23 cellular contexts compared by ENCODE assay signal in genomic region chr6:167407239-167408064, GRCh38.
DNase-seq lines count a peak whose midpoint lies in the region; FAIRE-seq and TF ChIP-seq lines count a peak whose summit lies in the region.
"Had no signal": no experiment of that assay in that cellular context is flagged by ENCODE, and none has a peak within 500 bp of the region (broad histone marks: within the 10 kb centered on the region; RNA-seq: fewer than 3 reads in every experiment).

No MANE protein-coding gene starts in this region.

- no peak overlapping the region for H2AK5ac ChIP-seq in neuronal stem cell (ENCODE audit: low read depth, low read length)

- no peak overlapping the region for H2BK12ac ChIP-seq in neuronal stem cell (ENCODE audit: low read length)

- H3K79me2 ChIP-seq in astrocyte (ENCODE audit: insufficient read depth, low read length), result no peaks in the 10 kb centered on the region

- FAIRE-seq in astrocyte (lab: Jason Lieb, UNC), result no peak
- FAIRE-seq: A204.1, D721Med, K562 had no signal

- no CpG with 5 or more reads among the region's 19 CpGs for WGBS in neuronal stem cell (ENCODE audit: extremely low coverage in 2 of 2, insufficient read length in 2 of 2, insufficient replicate concordance in 1 of 2), 2 donors
- 67 to 75% methylated on average over 10 to 11 of the region's 19 CpGs for WGBS in thyroid gland, 2 donors

- no peak overlapping the region for H2BK15ac ChIP-seq in neuronal stem cell (ENCODE audit: low read length)

- H3K9ac ChIP-seq in astrocyte (ENCODE audit: low read length) (no peak overlapping the region), neuronal stem cell (ENCODE audit: low read depth, low read length, poor library complexity) (no peak overlapping the region)
- H3K9ac ChIP-seq: BLaER1 had no signal

- peak; percentile 51 for DNase-seq in H7
- no peak for DNase-seq in astrocyte (ENCODE audit: low read depth)
- no peak for DNase-seq in glutamatergic neuron
- no peak for DNase-seq in neuronal stem cell (ENCODE audit: low spot score)
- no peak for DNase-seq in thyroid gland
- no peak for DNase-seq in NCI-H1417 (lab: John Stamatoyannopoulos, UW)
- no peak for DNase-seq in left ventricle myocardium inferior
- DNase-seq in GM20000 (ENCODE audit: low spot score), result no peak
- DNase-seq: CD4-positive, CD25-positive, alpha-beta regulatory T cell; Kasumi-1; NCI-H1092 treated with DMSO at 0.1 percent for 48 hours; NCI-H1436 treated with DMSO at 0.1 percent for 48 hours; NCI-H187 treated with DMSO at 0.1 percent for 48 hours; NCI-H2171 treated with DMSO at 0.1 percent for 48 hours; NCI-H524; NCI-H748 treated with DMSO at 0.1 percent for 48 hours; PC-3; Right ventricle myocardium superior had no signal

- no peak for TF ChIP-seq CTCF in astrocyte (IDR thresholded peaks at IDR 0.05; ENCODE audit: insufficient read depth, low read depth, low read length)
- no peak for TF ChIP-seq CTCF in glutamatergic neuron (IDR thresholded peaks at IDR 0.05; ENCODE audit: partially characterized antibody, unreplicated experiment)
- no peak for TF ChIP-seq CTCF in thyroid gland (IDR thresholded peaks at IDR 0.05)
- TF ChIP-seq CTCF in left ventricle myocardium inferior (IDR thresholded peaks at IDR 0.05; ENCODE audit: borderline replicate concordance), result no peak
- TF ChIP-seq CTCF in GM20000 (IDR thresholded peaks at IDR 0.05; ENCODE audit: extremely low read depth, missing control alignments), result no peak

- H3K4me3 ChIP-seq in H7 (ENCODE audit: insufficient read depth, low read depth, low read length) (no peak overlapping the region), astrocyte (ENCODE audit: insufficient read depth, low read depth, low read length) (no peak overlapping the region), neuronal stem cell (ENCODE audit: low read length in 2 of 2) (no peak overlapping the region), thyroid gland (replicated peaks in 1 of 3) (no peak overlapping the region), left ventricle myocardium inferior (no peak overlapping the region)
- H3K4me3 ChIP-seq: BLaER1, K562, SJSA1 had no signal

- no peak overlapping the region for H4K8ac ChIP-seq in neuronal stem cell (ENCODE audit: low read depth, low read length)

- TF ChIP-seq POLR2A in thyroid gland (IDR thresholded peaks at IDR 0.05), result no peak

- H3K9me3 Mint-ChIP-seq in astrocyte (ENCODE audit: unreplicated experiment) (peaks cover 7% of the 10 kb centered on the region), glutamatergic neuron (ENCODE audit: unreplicated experiment) (peaks cover 13% of the 10 kb centered on the region)
- H3K9me3 Mint-ChIP-seq: CD4-positive, CD25-positive, alpha-beta regulatory T cell had no signal

- peak overlapping the region; percentile 41 for H3K18ac ChIP-seq in neuronal stem cell (ENCODE audit: low read length)

- H3K23ac ChIP-seq in neuronal stem cell (ENCODE audit: low read depth, low read length, poor library complexity), result no peak overlapping the region

- H2AFZ ChIP-seq in astrocyte (ENCODE audit: low read depth, low read length), result no peak overlapping the region
- H2AFZ ChIP-seq in neuronal stem cell (ENCODE audit: low read length), result peak overlapping the region; percentile 0

- H3K4me1 ChIP-seq in astrocyte (ENCODE audit: insufficient read depth, low read length) (no peaks in the 10 kb centered on the region), neuronal stem cell (ENCODE audit: control insufficient read depth in 2 of 2, insufficient read depth in 1 of 2, low read depth in 1 of 2, low read length in 2 of 2) (peaks cover 0 to 12% of the 10 kb centered on the region in 2 donors), thyroid gland (no peaks in the 10 kb centered on the region), left ventricle myocardium inferior (no peaks in the 10 kb centered on the region)
- H3K4me1 ChIP-seq: BLaER1, SJSA1 had no signal

- H3K27ac ChIP-seq in astrocyte (ENCODE audit: low read depth, low read length) (no peak overlapping the region), neuronal stem cell (replicated peaks; ENCODE audit: low read length) (no peak overlapping the region), thyroid gland (no peak overlapping the region), left ventricle myocardium inferior (replicated peaks) (no peak overlapping the region)
- H3K27ac ChIP-seq: BLaER1, SJSA1 had no signal

- H2BK120ac ChIP-seq in neuronal stem cell (ENCODE audit: low read depth, low read length), result no peak overlapping the region

- H2BK5ac ChIP-seq in neuronal stem cell (ENCODE audit: low read length), result no peak overlapping the region

- no peaks in the 10 kb centered on the region for H3K9me3 ChIP-seq in astrocyte (ENCODE audit: insufficient read depth, low read depth, low read length)
- no peaks in the 10 kb centered on the region for H3K9me3 ChIP-seq in neuronal stem cell (replicated peaks in 1 of 2; ENCODE audit: control insufficient read depth in 2 of 2, insufficient read depth in 1 of 2, low read depth in 1 of 2, low read length in 2 of 2)
- no peaks in the 10 kb centered on the region for H3K9me3 ChIP-seq in thyroid gland
- H3K9me3 ChIP-seq in left ventricle myocardium inferior (replicated peaks), result no peaks in the 10 kb centered on the region
- H3K9me3 ChIP-seq: BLaER1, SJSA1 had no signal

- H3K4me2 ChIP-seq in astrocyte (ENCODE audit: low read length) (no peak overlapping the region), neuronal stem cell (ENCODE audit: insufficient read depth, low read length, poor library complexity, severe bottlenecking) (no peak overlapping the region)
- H3K4me2 ChIP-seq: BLaER1 had no signal

- no peak overlapping the region for H3K4me3 Mint-ChIP-seq in astrocyte (ENCODE audit: unreplicated experiment)
- H3K4me3 Mint-ChIP-seq in glutamatergic neuron (ENCODE audit: unreplicated experiment), result peak overlapping the region; percentile 55
- H3K4me3 Mint-ChIP-seq: CD4-positive, CD25-positive, alpha-beta regulatory T cell had no signal

- H3K79me1 ChIP-seq in neuronal stem cell (ENCODE audit: low read depth, low read length), result no peaks in the 10 kb centered on the region

- H3K4ac ChIP-seq in neuronal stem cell (ENCODE audit: low read length), result no peak overlapping the region

- H4K20me1 ChIP-seq in astrocyte (ENCODE audit: insufficient read depth, low read length), result no peaks in the 10 kb centered on the region
- H4K20me1 ChIP-seq: BLaER1 had no signal

- intact Hi-C loops in thyroid gland (cut with DNase I), result no loop called here
- intact Hi-C loops in left ventricle myocardium inferior (cut with micrococcal nuclease), result no loop called here

- H3K36me3 ChIP-seq in H7 (replicated peaks; ENCODE audit: control insufficient read depth, insufficient read depth, low read length) (no peaks in the 10 kb centered on the region), astrocyte (ENCODE audit: insufficient read depth, low read length) (no peaks in the 10 kb centered on the region), neuronal stem cell (replicated peaks in 1 of 2; ENCODE audit: control insufficient read depth in 2 of 2, insufficient read depth in 2 of 2, low read length in 2 of 2) (no peaks in the 10 kb centered on the region), thyroid gland (no peaks in the 10 kb centered on the region), left ventricle myocardium inferior (no peaks in the 10 kb centered on the region)
- H3K36me3 ChIP-seq: BLaER1, SJSA1 had no signal

- H3K27me3 Mint-ChIP-seq in astrocyte (ENCODE audit: low read depth, unreplicated experiment) (peaks cover 58% of the 10 kb centered on the region), glutamatergic neuron (ENCODE audit: unreplicated experiment) (peaks cover 11% of the 10 kb centered on the region)

- H3K36me3 Mint-ChIP-seq in astrocyte (ENCODE audit: low read depth, unreplicated experiment), result no peaks in the 10 kb centered on the region
- peaks cover 12% of the 10 kb centered on the region for H3K36me3 Mint-ChIP-seq in glutamatergic neuron (ENCODE audit: unreplicated experiment)
- H3K36me3 Mint-ChIP-seq: CD4-positive, CD25-positive, alpha-beta regulatory T cell had no signal

- H3K27me3 ChIP-seq in H7 (ENCODE audit: control insufficient read depth, insufficient read depth, low read length) (no peaks in the 10 kb centered on the region), astrocyte (ENCODE audit: insufficient read depth, low read length) (no peaks in the 10 kb centered on the region), neuronal stem cell (ENCODE audit: control insufficient read depth in 3 of 3, insufficient read depth in 3 of 3, low read depth in 1 of 3, low read length in 3 of 3) (peaks cover 0 to 18% (median 0%) of the 10 kb centered on the region in 3 experiments), thyroid gland (no peaks in the 10 kb centered on the region), left ventricle myocardium inferior (ENCODE audit: low read depth) (peaks cover 42% of the 10 kb centered on the region)
- H3K27me3 ChIP-seq: BLaER1 had no signal

- H3K4me1 Mint-ChIP-seq in astrocyte (ENCODE audit: low read depth, unreplicated experiment) (no peaks in the 10 kb centered on the region), glutamatergic neuron (ENCODE audit: low read depth, unreplicated experiment) (peaks cover 18% of the 10 kb centered on the region)
- H3K4me1 Mint-ChIP-seq: CD4-positive, CD25-positive, alpha-beta regulatory T cell had no signal

- H4K91ac ChIP-seq in neuronal stem cell (ENCODE audit: low read depth, low read length, poor library complexity), result peak overlapping the region; percentile 0

- H3K27ac Mint-ChIP-seq in astrocyte (ENCODE audit: unreplicated experiment) (peak overlapping the region; percentile 26), glutamatergic neuron (ENCODE audit: unreplicated experiment) (no peak overlapping the region)
- H3K27ac Mint-ChIP-seq: CD4-positive, CD25-positive, alpha-beta regulatory T cell had no signal

- no peak overlapping the region for H3K14ac ChIP-seq in neuronal stem cell (ENCODE audit: low read length)
